8 cellular contexts compared by ENCODE assay signal in the genomic region with DNA sequence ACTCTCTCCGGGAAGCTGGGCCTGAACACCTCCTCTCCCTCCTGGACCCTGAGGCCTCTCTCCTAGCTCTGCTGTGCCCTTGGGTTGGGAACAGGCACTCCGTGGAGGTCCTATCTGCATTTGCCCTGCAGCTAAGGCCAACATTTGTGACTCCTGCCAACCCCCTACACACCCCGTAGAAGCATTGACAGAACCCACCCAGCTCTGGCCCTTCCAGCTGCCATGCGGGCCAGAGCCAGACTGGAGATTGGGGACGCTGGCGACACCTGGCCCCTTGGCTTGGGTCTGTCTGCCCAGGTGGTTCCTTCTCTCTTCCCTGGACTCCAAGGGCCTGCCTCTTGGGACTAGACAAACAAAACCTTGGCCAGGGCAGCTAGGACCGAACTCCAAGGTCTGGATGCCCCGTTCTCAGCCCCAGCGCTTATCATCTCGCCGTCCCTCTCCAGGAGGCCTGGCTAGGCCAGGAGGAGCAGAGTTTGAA. TPM values are rescaled to one million over a fixed set of nuclear protein-coding genes. Genes with fewer than 3 reads are reported as not detected.
A peak's percentile ranks its signal among the peaks of the same experiment; 100 is the strongest.
DNase-seq lines count a peak whose midpoint lies in the region; ATAC-seq, FAIRE-seq and TF ChIP-seq lines count a peak whose summit lies in the region.

No MANE protein-coding gene starts in this region.

- no peak for TF ChIP-seq POLR2A in GM12878 (IDR thresholded peaks at IDR 0.05; ENCODE audit: low read depth, low read length)

- peak overlapping the region; percentile 85 for H2AFZ ChIP-seq in GM12878 (ENCODE audit: control insufficient read depth, low read depth, low read length)

- H3K4me1 ChIP-seq in GM12878 (ENCODE audit: control insufficient read depth, insufficient read depth, low read length): peaks cover 42% of the 10 kb centered on the region
- H3K4me1 ChIP-seq in lower lobe of right lung: peaks cover 57% of the 10 kb centered on the region
- peaks cover 11% of the 10 kb centered on the region for H3K4me1 ChIP-seq in thymus (ENCODE audit: control insufficient read depth, insufficient read depth, low read length)

- no peaks in the 10 kb centered on the region for H4K20me1 ChIP-seq in GM12878 (ENCODE audit: control insufficient read depth, insufficient read depth)

- intact Hi-C loops in GM12878 (cut with micrococcal nuclease; ENCODE audit: unreplicated experiment) (loop anchor here (1.0 kb wide), 1 partner anchor 20 kb away; no protein-coding TSS in a partner anchor), lower lobe of right lung (cut with DNase I) (no loop called here)

- no TSS peak for BruUV-seq in GM12878 (replicated peaks; lab: Mats Ljungman, UMichigan)

- POLR2A ChIA-PET in GM12878 (lab: Charles Lee): interaction anchor here (0.5 to 9.0 kb wide), 8 partner anchors 9 to 137 kb away, joined by 3 to 101 read pairs (median 4); a partner anchor contains a TSS
- POLR2A ChIA-PET in GM10248 (lab: Yijun Ruan, JAX): interaction anchor here (0.5 kb wide), 1 partner anchor 17 kb away, joined by 7 read pairs; no protein-coding TSS in a partner anchor

- H3K4me1 Mint-ChIP-seq in activated T-cell treated with anti-CD3 and anti-CD28 coated beads, Interleukin-2, amount 50 U/mL, for 4 hours (ENCODE audit: low read depth): peaks cover 53% of the 10 kb centered on the region

- no peak for FAIRE-seq in GM12878 (lab: Jason Lieb, UNC)

- no peak for ATAC-seq in activated T-cell treated with anti-CD3 and anti-CD28 coated beads, Interleukin-2, amount 50 U/mL, for 4 hours
- ATAC-seq in GM12878 (no peak), lower lobe of right lung (no peak), HG02938 (IDR thresholded peaks at IDR 0.05; ENCODE audit: unreplicated experiment) (no peak)

- TF ChIP-seq CTCF in GM12878 (IDR thresholded peaks at IDR 0.05 in 2 of 3, conservative IDR thresholded peaks at IDR 0.05 in 1 of 3; ENCODE audit: control insufficient read depth in 2 of 3, extremely low read depth in 1 of 3, insufficient read depth in 1 of 3, low read depth in 3 of 3, low read length in 3 of 3): no peak
- no peak for TF ChIP-seq CTCF in lower lobe of right lung (IDR thresholded peaks at IDR 0.05)
- TF ChIP-seq CTCF in GM10248 (IDR thresholded peaks at IDR 0.05; ENCODE audit: control extremely low read depth, extremely low read depth, low read depth, missing control alignments): no peak

- H3K79me2 ChIP-seq in GM12878 (ENCODE audit: control insufficient read depth, insufficient read depth, low read length): peaks cover 42% of the 10 kb centered on the region

- peak overlapping the region; percentile 50 for H3K9ac ChIP-seq in GM12878 (ENCODE audit: control insufficient read depth, insufficient read depth, low read length)

- H3K27me3 ChIP-seq in GM12878 (replicated peaks in 1 of 2; ENCODE audit: control insufficient read depth in 2 of 2, insufficient read depth in 2 of 2, low read length in 1 of 2): no peaks in the 10 kb centered on the region; a peak in 1 of 4 replicates
- no peaks in the 10 kb centered on the region for H3K27me3 ChIP-seq in lower lobe of right lung (ENCODE audit: low read depth)
- peaks cover 14% of the 10 kb centered on the region for H3K27me3 ChIP-seq in thymus (ENCODE audit: control insufficient read depth, insufficient read depth)

- no peaks in the 10 kb centered on the region for H3K9me3 Mint-ChIP-seq in activated T-cell treated with anti-CD3 and anti-CD28 coated beads, Interleukin-2, amount 50 U/mL, for 4 hours

- no peak for TF ChIP-seq EP300 in GM12878 (IDR thresholded peaks at IDR 0.05; ENCODE audit: borderline replicate concordance in 1 of 2, control insufficient read depth in 1 of 2, low read depth in 2 of 2, low read length in 2 of 2)

- in situ Hi-C loops in GM12878 (cut with MboI): no loop called here

- H3K4me2 ChIP-seq in GM12878 (ENCODE audit: control insufficient read depth, insufficient read depth): peak overlapping the region; percentile 96

- H3K27ac ChIP-seq in GM12878 (ENCODE audit: control insufficient read depth, insufficient read depth) (peak overlapping the region; percentile 75), lower lobe of right lung (peak overlapping the region; percentile 90), thymus (ENCODE audit: low read depth) (peak overlapping the region; percentile 38)

- no peak for TF ChIP-seq RAD21 in GM12878 (IDR thresholded peaks at IDR 0.05; ENCODE audit: insufficient read depth, low read depth, low read length)

- CTCF ChIA-PET in GM12878 (lab: Yijun Ruan, JAX): interaction anchor here (0.7 to 8.9 kb wide), 12 partner anchors 9 to 117 kb away, joined by 3 to 186 read pairs (median 9); a partner anchor contains a TSS
- CTCF ChIA-PET in GM10248 (lab: Yijun Ruan, JAX): interaction anchor here (1.1 to 22.6 kb wide), 9 partner anchors 9 to 123 kb away, joined by 3 to 496 read pairs (median 5); a partner anchor contains a TSS

- no peaks in the 10 kb centered on the region for H3K9me3 ChIP-seq in GM12878 (replicated peaks; ENCODE audit: control insufficient read depth, insufficient read depth, low read length)
- no peaks in the 10 kb centered on the region for H3K9me3 ChIP-seq in lower lobe of right lung
- H3K9me3 ChIP-seq in thymus (ENCODE audit: control insufficient read depth): no peaks in the 10 kb centered on the region

- H3K4me3 Mint-ChIP-seq in activated T-cell treated with anti-CD3 and anti-CD28 coated beads, Interleukin-2, amount 50 U/mL, for 4 hours: peak overlapping the region; percentile 80

- WGBS in GM12878 (ENCODE audit: insufficient coverage, insufficient replicate concordance, low lambda C conversion rate, missing lambda C conversion rate): 72% methylated on average over 11 of the region's 11 CpGs
- 90% methylated on average over 11 of the region's 11 CpGs for WGBS in thymus

- no peak for DNase-seq in activated T-cell treated with anti-CD3 and anti-CD28 coated beads, Interleukin-2, amount 50 U/mL, for 4 hours
- no peak for DNase-seq in activated T-cell treated with anti-CD3 and anti-CD28 coated beads for 4 hours
- DNase-seq in GM12878 (ENCODE audit: low read depth, low spot score): no peak
- DNase-seq in lower lobe of right lung: no peak
- no peak for DNase-seq in mesenteric fat pad (ENCODE audit: low spot score)
- no peak for DNase-seq in GM10248 (ENCODE audit: extremely low spot score)

- H3K36me3 ChIP-seq in GM12878 (ENCODE audit: control insufficient read depth in 2 of 2, insufficient read depth in 2 of 2, low read length in 1 of 2) (no peaks in the 10 kb centered on the region; a peak in 1 of 4 replicates), lower lobe of right lung (no peaks in the 10 kb centered on the region), thymus (ENCODE audit: control insufficient read depth, insufficient read depth) (no peaks in the 10 kb centered on the region)

- SMC1A ChIA-PET in GM12878 (lab: Charles Lee; ENCODE audit: uncharacterized antibody, unreplicated experiment): interaction anchor here (0.7 to 8.7 kb wide), 8 partner anchors 17 to 93 kb away, joined by 3 to 115 read pairs (median 8); a partner anchor contains a TSS

- H3K36me3 Mint-ChIP-seq in activated T-cell treated with anti-CD3 and anti-CD28 coated beads, Interleukin-2, amount 50 U/mL, for 4 hours (ENCODE audit: insufficient read depth): no peaks in the 10 kb centered on the region

- RAD21 ChIA-PET in GM12878 (lab: Charles Lee; ENCODE audit: unreplicated experiment): interaction anchor here (1.0 to 5.4 kb wide), 5 partner anchors 9 to 50 kb away, joined by 3 to 34 read pairs (median 9); a partner anchor contains a TSS

- H3K4me3 ChIP-seq in GM12878 (no peak overlapping the region; the same call in 1 of the 2 replicates), lower lobe of right lung (peak overlapping the region; percentile 81), thymus (ENCODE audit: low read length) (peak overlapping the region; percentile 58)

- no peaks in the 10 kb centered on the region for H3K27me3 Mint-ChIP-seq in activated T-cell treated with anti-CD3 and anti-CD28 coated beads, Interleukin-2, amount 50 U/mL, for 4 hours (ENCODE audit: low read depth)

RNA-seq across cellular contexts. Expression of a gene that starts 0.6 kb away (rescaled TPM):
- 10 to 100 TPM; 29.5 to 37.0 (median 34.3) TPM for total RNA-seq in activated T-cell treated with anti-CD3 and anti-CD28 coated beads, Interleukin-2, amount 50 U/mL, for 4 hours
- total RNA-seq in GM12878 (2013; cell fraction: nucleolus; rRNA removed): 130 and 159 TPM in 2 replicates
- total RNA-seq in GM12878 (2014; rRNA removed) (22.5 and 31.1 TPM in 2 replicates), GM12878 (2014; rRNA removed; fragmentation: Illumina TruSeq; extraction: Trizol) (10.9 and 12.2 TPM in 2 replicates), GM12878 (2021) (30.5 and 43.0 TPM in 2 replicates), lower lobe of right lung (47.8 TPM), mesenteric fat pad (52.7 TPM)
- polyA plus RNA-seq in GM12878 (2011; ENCODE audit: low read depth): 10.0 TPM
- polyA plus RNA-seq in GM12878 (2011; rRNA removed) (2.0 and 6.5 TPM in 2 replicates), GM12878 (2014; fragmentation: Illumina TruSeq; extraction: Trizol) (3.7 and 12.9 TPM in 2 replicates), GM12878 (2014; fragmentation: Nextera tagmentation; extraction: Ambion mirVana) (1 to 10 TPM in 1 of 2 experiments, under 1 TPM in 1; 0.97 to 1.1 TPM), GM12878 (2014; rRNA removed) (38.3 and 42.4 TPM in 2 replicates), GM12878 (2016; fragmentation: Nextera tagmentation; extraction: Ambion mirVana) (10 to 100 TPM; 24.5 to 26.4 TPM), thymus (20.6 TPM)
- polyA plus RNA-seq in GM12878 (2011; cell fraction: cytosol; rRNA removed): 7.1 and 8.0 TPM in 2 replicates
- polyA plus RNA-seq in GM12878 (2011; cell fraction: nucleus; rRNA removed): 52.8 and 56.2 TPM in 2 replicates
- polyA plus RNA-seq in GM12878 (2012): 34.5 and 40.1 TPM in 2 replicates
- polyA minus RNA-seq in GM12878 (2011; rRNA and poly(A)+ RNA removed): 7.6 and 15.0 TPM in 2 replicates
- 7.0 and 7.6 TPM in 2 replicates for polyA minus RNA-seq in GM12878 (2011; cell fraction: cytosol; rRNA and poly(A)+ RNA removed)
- polyA minus RNA-seq in GM12878 (2011; cell fraction: nucleus; rRNA and poly(A)+ RNA removed): 14.9 and 27.1 TPM in 2 replicates

RNA-seq across cellular contexts. Expression of a gene that starts 34.5 kb away (rescaled TPM):
- total RNA-seq in activated T-cell treated with anti-CD3 and anti-CD28 coated beads, Interleukin-2, amount 50 U/mL, for 4 hours: not detected
- not detected in 2 replicates for total RNA-seq in GM12878 (2013; cell fraction: nucleolus; rRNA removed)
- total RNA-seq in GM12878 (2014; rRNA removed) (not detected in 2 replicates), GM12878 (2014; rRNA removed; fragmentation: Illumina TruSeq; extraction: Trizol) (not detected in 2 replicates), GM12878 (2021) (0.23 TPM in 1 of 2 replicates, not detected in the other), lower lobe of right lung (not detected), mesenteric fat pad (not detected)
- polyA plus RNA-seq in GM12878 (2011; ENCODE audit: low read depth): not detected
- polyA plus RNA-seq in GM12878 (2011; rRNA removed) (not detected in 2 replicates), GM12878 (2014; fragmentation: Illumina TruSeq; extraction: Trizol) (not detected in 2 replicates), GM12878 (2014; fragmentation: Nextera tagmentation; extraction: Ambion mirVana) (not detected), GM12878 (2014; rRNA removed) (not detected in 2 replicates), GM12878 (2016; fragmentation: Nextera tagmentation; extraction: Ambion mirVana) (not detected), thymus (0.14 TPM)
- 0.07 TPM in 1 of 2 replicates, not detected in the other for polyA plus RNA-seq in GM12878 (2011; cell fraction: cytosol; rRNA removed)
- polyA plus RNA-seq in GM12878 (2011; cell fraction: nucleus; rRNA removed): 0.29 TPM in 1 of 2 replicates, not detected in the other
- 0.48 TPM in 1 of 2 replicates, not detected in the other for polyA plus RNA-seq in GM12878 (2012)
- not detected in 2 replicates for polyA minus RNA-seq in GM12878 (2011; rRNA and poly(A)+ RNA removed)
- polyA minus RNA-seq in GM12878 (2011; cell fraction: cytosol; rRNA and poly(A)+ RNA removed): not detected in 2 replicates
- polyA minus RNA-seq in GM12878 (2011; cell fraction: nucleus; rRNA and poly(A)+ RNA removed): not detected in 2 replicates

RNA-seq across cellular contexts. Expression of a gene that starts 35.6 kb away (rescaled TPM):
- total RNA-seq in activated T-cell treated with anti-CD3 and anti-CD28 coated beads, Interleukin-2, amount 50 U/mL, for 4 hours: not detected
- total RNA-seq in GM12878 (2013; cell fraction: nucleolus; rRNA removed): not detected in 2 replicates
- total RNA-seq in GM12878 (2014; rRNA removed) (0.34 TPM in 1 of 2 replicates, not detected in the other), GM12878 (2014; rRNA removed; fragmentation: Illumina TruSeq; extraction: Trizol) (not detected in 2 replicates), GM12878 (2021) (not detected in 2 replicates), lower lobe of right lung (30.2 TPM), mesenteric fat pad (55.6 TPM)
- polyA plus RNA-seq in GM12878 (2011; ENCODE audit: low read depth): not detected
- polyA plus RNA-seq in GM12878 (2011; rRNA removed) (not detected in 2 replicates), GM12878 (2014; fragmentation: Illumina TruSeq; extraction: Trizol) (not detected in 2 replicates), GM12878 (2014; fragmentation: Nextera tagmentation; extraction: Ambion mirVana) (not detected), GM12878 (2014; rRNA removed) (not detected in 2 replicates), GM12878 (2016; fragmentation: Nextera tagmentation; extraction: Ambion mirVana) (not detected), thymus (12.1 TPM)
- polyA plus RNA-seq in GM12878 (2011; cell fraction: cytosol; rRNA removed): 0.09 TPM in 1 of 2 replicates, not detected in the other
- 0.25 TPM in 1 of 2 replicates, not detected in the other for polyA plus RNA-seq in GM12878 (2011; cell fraction: nucleus; rRNA removed)
- not detected in 2 replicates for polyA plus RNA-seq in GM12878 (2012)
- polyA minus RNA-seq in GM12878 (2011; rRNA and poly(A)+ RNA removed): 0.31 TPM in 1 of 2 replicates, not detected in the other
- not detected in 2 replicates for polyA minus RNA-seq in GM12878 (2011; cell fraction: cytosol; rRNA and poly(A)+ RNA removed)
- not detected in 2 replicates for polyA minus RNA-seq in GM12878 (2011; cell fraction: nucleus; rRNA and poly(A)+ RNA removed)

RNA-seq across cellular contexts. Expression of a gene that starts 38.0 kb away (rescaled TPM):
- total RNA-seq in activated T-cell treated with anti-CD3 and anti-CD28 coated beads, Interleukin-2, amount 50 U/mL, for 4 hours: not detected
- total RNA-seq in GM12878 (2013; cell fraction: nucleolus; rRNA removed): 2.4 TPM in 2 replicates
- total RNA-seq in GM12878 (2014; rRNA removed): 0.44 TPM in 1 of 2 replicates, not detected in the other
- total RNA-seq in GM12878 (2014; rRNA removed; fragmentation: Illumina TruSeq; extraction: Trizol): 0.18 TPM in 1 of 2 replicates, not detected in the other
- 0.37 and 0.95 TPM in 2 replicates for total RNA-seq in GM12878 (2021)
- polyA plus RNA-seq in GM12878 (2011; ENCODE audit: low read depth): not detected
- 0.22 and 0.49 TPM in 2 replicates for polyA plus RNA-seq in GM12878 (2011; rRNA removed)
- polyA plus RNA-seq in GM12878 (2011; cell fraction: cytosol; rRNA removed): 0.24 and 0.48 TPM in 2 replicates
- polyA plus RNA-seq in GM12878 (2011; cell fraction: nucleus; rRNA removed): 0.50 and 1.4 TPM in 2 replicates
- polyA plus RNA-seq in GM12878 (2012): 0.45 TPM in 1 of 2 replicates, not detected in the other
- not detected in 2 replicates for polyA plus RNA-seq in GM12878 (2014; fragmentation: Illumina TruSeq; extraction: Trizol)
- polyA plus RNA-seq in GM12878 (2014; fragmentation: Nextera tagmentation; extraction: Ambion mirVana): under 1 TPM in 1 of 2 experiments, not detected in 1; 0.31 TPM
- polyA plus RNA-seq in GM12878 (2014; rRNA removed): 0.51 TPM in 1 of 2 replicates, not detected in the other
- polyA plus RNA-seq in GM12878 (2016; fragmentation: Nextera tagmentation; extraction: Ambion mirVana): under 1 TPM; 0.37 to 0.55 TPM
- polyA minus RNA-seq in GM12878 (2011; rRNA and poly(A)+ RNA removed): not detected in 2 replicates
- polyA minus RNA-seq in GM12878 (2011; cell fraction: cytosol; rRNA and poly(A)+ RNA removed): not detected in 2 replicates
- not detected in 2 replicates for polyA minus RNA-seq in GM12878 (2011; cell fraction: nucleus; rRNA and poly(A)+ RNA removed)
- 8.2 TPM for total RNA-seq in lower lobe of right lung
- 16.8 TPM for polyA plus RNA-seq in thymus
- 5.4 TPM for total RNA-seq in mesenteric fat pad

RNA-seq across cellular contexts. Expression of a gene that starts 48.9 kb away (rescaled TPM):
- total RNA-seq in activated T-cell treated with anti-CD3 and anti-CD28 coated beads, Interleukin-2, amount 50 U/mL, for 4 hours: 10 to 100 TPM; 43.2 to 45.1 (median 45.0) TPM
- total RNA-seq in GM12878 (2013; cell fraction: nucleolus; rRNA removed): 34.7 and 38.9 TPM in 2 replicates
- total RNA-seq in GM12878 (2014; rRNA removed): 13.4 and 17.8 TPM in 2 replicates
- total RNA-seq in GM12878 (2014; rRNA removed; fragmentation: Illumina TruSeq; extraction: Trizol): 10.3 and 12.4 TPM in 2 replicates
- total RNA-seq in GM12878 (2021): 35.2 and 39.0 TPM in 2 replicates
- 7.4 TPM for polyA plus RNA-seq in GM12878 (2011; ENCODE audit: low read depth)
- polyA plus RNA-seq in GM12878 (2011; rRNA removed): 5.7 and 11.1 TPM in 2 replicates
- polyA plus RNA-seq in GM12878 (2011; cell fraction: cytosol; rRNA removed): 11.0 and 15.8 TPM in 2 replicates
- polyA plus RNA-seq in GM12878 (2011; cell fraction: nucleus; rRNA removed): 34.1 and 40.7 TPM in 2 replicates
- 15.5 and 18.7 TPM in 2 replicates for polyA plus RNA-seq in GM12878 (2012)
- polyA plus RNA-seq in GM12878 (2014; fragmentation: Illumina TruSeq; extraction: Trizol): 10.1 and 18.1 TPM in 2 replicates
- 1 to 10 TPM; 2.1 to 3.0 TPM for polyA plus RNA-seq in GM12878 (2014; fragmentation: Nextera tagmentation; extraction: Ambion mirVana)
- 14.5 and 21.7 TPM in 2 replicates for polyA plus RNA-seq in GM12878 (2014; rRNA removed)
- polyA plus RNA-seq in GM12878 (2016; fragmentation: Nextera tagmentation; extraction: Ambion mirVana): 10 to 100 TPM; 13.7 to 15.5 TPM
- 48.9 and 93.6 TPM in 2 replicates for polyA minus RNA-seq in GM12878 (2011; rRNA and poly(A)+ RNA removed)
- 13.2 and 13.6 TPM in 2 replicates for polyA minus RNA-seq in GM12878 (2011; cell fraction: cytosol; rRNA and poly(A)+ RNA removed)
- polyA minus RNA-seq in GM12878 (2011; cell fraction: nucleus; rRNA and poly(A)+ RNA removed): 8.6 and 14.3 TPM in 2 replicates
- 18.2 TPM for total RNA-seq in lower lobe of right lung
- polyA plus RNA-seq in thymus: 11.1 TPM
- 20.4 TPM for total RNA-seq in mesenteric fat pad

Comparison
In these comparisons a context has a peak if more than half of its experiments do, and no peak if none do; other contexts are left out.
1. H3K27ac ChIP-seq: peak in every context shown above with its lines; median percentile 90 in lower lobe of right lung; 75 in GM12878; 38 in thymus.
2. RNA of a gene that starts 35.6 kb away (total RNA-seq): 55.6 TPM in mesenteric fat pad (single experiment) and 30.2 TPM in lower lobe of right lung (single experiment); not detected in activated T-cell treated with anti-CD3 and anti-CD28 coated beads, Interleukin-2, amount 50 U/mL, for 4 hours and 0.34 TPM in GM12878; every median in the first group is over 10 times any median in the second.